ENCODE assay signal across 21 cellular contexts in genomic region chr2:212683346-212683745, GRCh38.
DNase-seq lines count a peak whose midpoint lies in the region; ATAC-seq and TF ChIP-seq lines count a peak whose summit lies in the region.
"Had no signal": no experiment of that assay in that cellular context is flagged by ENCODE, and none has a peak within 500 bp of the region (broad histone marks: within the 10 kb centered on the region; RNA-seq: fewer than 3 reads in every experiment).

No MANE protein-coding gene starts in this region.

- H3K9ac ChIP-seq in adipocyte (ENCODE audit: low read length) (no peak overlapping the region), mesendoderm (ENCODE audit: low read length) (no peak overlapping the region)

- H3K4me2 ChIP-seq in mesendoderm (ENCODE audit: low read length), result no peak overlapping the region

- H3K4me1 ChIP-seq in adipocyte (ENCODE audit: control insufficient read depth, insufficient read depth, low read length) (peaks cover 5% of the 10 kb centered on the region), mesendoderm (ENCODE audit: control insufficient read depth, low read depth, low read length) (no peaks in the 10 kb centered on the region), vagina (no peaks in the 10 kb centered on the region)

- no peaks in the 10 kb centered on the region for H3K79me1 ChIP-seq in mesendoderm (ENCODE audit: low read length)

- no peak overlapping the region for H3K4me3 ChIP-seq in adipocyte (ENCODE audit: low read length)
- no peak overlapping the region for H3K4me3 ChIP-seq in fibroblast of the aortic adventitia (ENCODE audit: low read depth, low read length)
- no peak overlapping the region for H3K4me3 ChIP-seq in mesendoderm (ENCODE audit: low read length)
- no peak overlapping the region for H3K4me3 ChIP-seq in vagina
- H3K4me3 ChIP-seq: tibial nerve had no signal

- H2BK15ac ChIP-seq in mesendoderm (replicated peaks; ENCODE audit: low read depth), result no peak overlapping the region

- no peaks in the 10 kb centered on the region for H3K79me2 ChIP-seq in mesendoderm (ENCODE audit: control insufficient read depth, insufficient read depth, low read length)

- TF ChIP-seq POLR2A in vagina (IDR thresholded peaks at IDR 0.05), result no peak

- H2BK120ac ChIP-seq in mesendoderm (ENCODE audit: low read depth, low read length), result no peak overlapping the region

- H3K36me3 ChIP-seq in adipocyte (ENCODE audit: control insufficient read depth, insufficient read depth, low read length, severe bottlenecking) (no peaks in the 10 kb centered on the region), mesendoderm (ENCODE audit: control insufficient read depth, insufficient read depth, low read length) (no peaks in the 10 kb centered on the region), vagina (no peaks in the 10 kb centered on the region)
- H3K36me3 ChIP-seq: tibial nerve had no signal

- H3K56ac ChIP-seq in mesendoderm (ENCODE audit: low read length), result no peak overlapping the region

- no peak for ATAC-seq in GM21786 (IDR thresholded peaks at IDR 0.05; ENCODE audit: unreplicated experiment)
- no peak for ATAC-seq in HG03442 (IDR thresholded peaks at IDR 0.05; ENCODE audit: unreplicated experiment)
- ATAC-seq: Panc1; right cardiac atrium; stimulated activated naive B cell treated with anti-CD40 and anti-IgM and Interleukin-4, amounts not matched to agents 10 μg/mL and 1 μg/mL and 100 μg/mL, for 72 hours had no signal

- H2AK5ac ChIP-seq in mesendoderm (ENCODE audit: low read length), result no peak overlapping the region

- intact Hi-C loops in vagina (cut with DNase I), result no loop called here

- no CpG with 5 or more reads among the region's 2 CpGs for WGBS in mesendoderm (ENCODE audit: extremely low coverage, insufficient coverage, low lambda C conversion rate)

- DNase-seq in A172 (ENCODE audit: low spot score) (peak; percentile 11), HCEC 1CT (peak; percentile 49), adipocyte (ENCODE audit: low read depth) (peak; percentile 49), fibroblast of the aortic adventitia (ENCODE audit: low read depth) (peak; percentile 15), mesendoderm (no peak), vagina (ENCODE audit: extremely low spot score in 2 of 2) (no peak)
- DNase-seq: activated naive CD8-positive, alpha-beta T cell treated with anti-CD3 and anti-CD28 coated beads, Interleukin-2, amount 10 ng/mL, durations not matched to agents 7 days and 5 days; CD4-positive, CD25-positive, alpha-beta regulatory T cell; central memory CD4-positive, alpha-beta T cell; DMS79; endodermal cell; NCI-H1436; NCI-H2171 treated with DMSO at 0.1 percent for 48 hours; NCI-H774; nucleus accumbens; right cardiac atrium; stimulated activated naive B cell treated with anti-CD40 and anti-IgM and Interleukin-4, amounts not matched to agents 10 μg/mL and 1 μg/mL and 100 μg/mL, for 72 hours had no signal

- H4K5ac ChIP-seq in mesendoderm (ENCODE audit: low read length), result no peak overlapping the region

- H4K8ac ChIP-seq in mesendoderm (ENCODE audit: low read depth, low read length), result no peak overlapping the region

- H3K27me3 ChIP-seq in adipocyte (replicated peaks; ENCODE audit: control insufficient read depth, insufficient read depth, low read length) (no peaks in the 10 kb centered on the region), mesendoderm (ENCODE audit: insufficient read depth, low read length, poor library complexity) (no peaks in the 10 kb centered on the region), vagina (no peaks in the 10 kb centered on the region)
- H3K27me3 ChIP-seq: tibial nerve had no signal

- TF ChIP-seq CTCF in fibroblast of the aortic adventitia (IDR thresholded peaks at IDR 0.05; ENCODE audit: insufficient read depth, low read length) (no peak), vagina (IDR thresholded peaks at IDR 0.05) (no peak)

- H2BK5ac ChIP-seq in mesendoderm (ENCODE audit: low read length), result no peak overlapping the region

- H3K9me3 ChIP-seq in adipocyte (ENCODE audit: control insufficient read depth, low read length), result no peaks in the 10 kb centered on the region
- H3K9me3 ChIP-seq in vagina, result no peaks in the 10 kb centered on the region
- H3K9me3 ChIP-seq: tibial nerve had no signal

- no peak overlapping the region for H3K23ac ChIP-seq in mesendoderm (ENCODE audit: low read length)

- H3K18ac ChIP-seq in mesendoderm (ENCODE audit: low read length), result no peak overlapping the region

- no peak overlapping the region for H3K4ac ChIP-seq in mesendoderm (ENCODE audit: low read depth, low read length)

- H3K27ac ChIP-seq in mesendoderm (ENCODE audit: low read depth, low read length), result no peak overlapping the region
- H3K27ac ChIP-seq in vagina, result no peak overlapping the region
- H3K27ac ChIP-seq: tibial nerve had no signal

Comparison
In these comparisons a context has a peak if more than half of its experiments do, and no peak if none do; other contexts are left out.
1. DNase-seq: peak in A172 (single experiment), HCEC 1CT (single experiment), adipocyte (single experiment) and fibroblast of the aortic adventitia (single experiment); none in mesendoderm (single experiment) and vagina (0 of 2).